Comparison of ENCODE assay signal across 1 cellular context in genomic region chr12:112107728-112108447, GRCh38.
TF ChIP-seq lines count a peak whose summit lies in the region.

No MANE protein-coding gene starts in this region.

TF ChIP-seq in HEK293, 187 proteins besides CTCF, POLR2A, EP300 and RAD21 (continued from another document):
- TF ChIP-seq ZBTB26 (tag by site-specific recombination; optimal IDR thresholded peaks at IDR 0.05) (peak; percentile 49), ZBTB17 (tag by site-specific recombination; IDR thresholded peaks at IDR 0.05) (peak; percentile 73), EGR2 (tag by site-specific recombination; IDR thresholded peaks at IDR 0.05; ENCODE audit: low read depth) (peak; percentile 52), ZFHX2 (tag by site-specific recombination; conservative IDR thresholded peaks at IDR 0.05) (peak; percentile 45), PRDM1 (tag by site-specific recombination; IDR thresholded peaks at IDR 0.05) (peak; percentile 84), ZNF664 (tag by site-specific recombination; IDR thresholded peaks at IDR 0.05) (peak; percentile 95), ZXDB (tag by site-specific recombination; IDR thresholded peaks at IDR 0.05) (no peak), ZNF394 (tag by site-specific recombination; IDR thresholded peaks at IDR 0.05; ENCODE audit: borderline replicate concordance) (peak; percentile 94), ZNF488 (tag by site-specific recombination; IDR thresholded peaks at IDR 0.05) (no peak), ZNF398 (tag by site-specific recombination; IDR thresholded peaks at IDR 0.05) (no peak)
TF ChIP-seq in HEK293: peak in this region for 14.
